ENCODE assay signal across 1 cellular context in the genomic region with DNA sequence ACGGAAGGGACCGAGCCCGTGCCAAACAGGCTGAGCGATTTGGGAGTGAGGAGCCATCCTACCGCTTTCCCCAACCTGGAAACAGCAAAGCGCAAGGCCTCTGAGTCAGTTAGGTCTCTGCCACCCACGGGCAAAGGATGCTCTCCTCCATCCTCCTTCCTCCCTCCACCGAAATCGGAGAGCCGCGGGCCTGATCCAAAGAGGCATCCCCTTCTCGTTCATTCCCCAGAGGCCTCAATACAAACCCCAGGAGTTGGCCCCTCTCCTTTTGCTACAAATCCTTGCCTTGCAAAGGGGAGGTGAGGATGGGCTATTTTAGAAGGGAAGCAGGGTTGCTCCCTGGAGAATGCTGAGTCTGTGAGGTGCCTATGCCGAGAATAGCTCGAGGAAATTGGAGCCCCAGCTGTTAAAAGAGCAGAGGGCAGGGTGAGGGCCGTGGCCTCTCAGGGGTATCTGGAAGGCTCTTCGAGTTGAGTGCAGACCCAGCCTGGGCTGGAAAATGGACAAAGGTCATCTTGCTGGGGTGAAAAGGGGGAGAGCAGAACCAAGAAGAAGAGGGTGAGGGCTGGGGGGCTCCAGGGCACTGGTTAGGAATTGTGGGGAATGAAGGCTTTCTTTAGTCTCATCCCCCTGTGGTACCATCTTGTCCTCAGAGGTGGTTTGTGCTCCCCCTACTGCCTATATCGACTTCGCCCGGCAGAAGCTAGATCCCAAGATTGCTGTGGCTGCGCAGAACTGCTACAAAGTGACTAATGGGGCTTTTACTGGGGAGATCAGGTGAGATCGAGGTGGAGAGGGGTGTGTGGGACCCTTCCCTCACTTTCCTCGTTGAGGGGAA.
TF ChIP-seq lines count a peak whose summit lies in the region.

No MANE protein-coding gene starts in this region.

TF ChIP-seq in HepG2, 621 proteins besides CTCF, POLR2A, EP300 and RAD21:
- TF ChIP-seq NCOA5 (CRISPR knock-in tag; IDR thresholded peaks at IDR 0.05) = no peak
- TF ChIP-seq ZNF441 (CRISPR knock-in tag; IDR thresholded peaks at IDR 0.05; ENCODE audit: borderline replicate concordance) = peak; percentile 50
- no peak for TF ChIP-seq NFYC (CRISPR knock-in tag; IDR thresholded peaks at IDR 0.05)
- TF ChIP-seq, protein P1, sequence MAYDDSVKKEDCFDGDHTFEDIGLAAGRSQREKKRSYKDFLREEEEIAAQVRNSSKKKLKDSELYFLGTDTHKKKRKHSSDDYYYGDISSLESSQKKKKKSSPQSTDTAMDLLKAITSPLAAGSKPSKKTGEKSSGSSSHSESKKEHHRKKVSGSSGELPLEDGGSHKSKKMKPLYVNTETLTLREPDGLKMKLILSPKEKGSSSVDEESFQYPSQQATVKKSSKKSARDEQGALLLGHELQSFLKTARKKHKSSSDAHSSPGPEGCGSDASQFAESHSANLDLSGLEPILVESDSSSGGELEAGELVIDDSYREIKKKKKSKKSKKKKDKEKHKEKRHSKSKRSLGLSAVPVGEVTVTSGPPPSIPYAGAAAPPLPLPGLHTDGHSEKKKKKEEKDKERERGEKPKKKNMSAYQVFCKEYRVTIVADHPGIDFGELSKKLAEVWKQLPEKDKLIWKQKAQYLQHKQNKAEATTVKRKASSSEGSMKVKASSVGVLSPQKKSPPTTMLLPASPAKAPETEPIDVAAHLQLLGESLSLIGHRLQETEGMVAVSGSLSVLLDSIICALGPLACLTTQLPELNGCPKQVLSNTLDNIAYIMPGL (CRISPR knock-in tag; IDR thresholded peaks at IDR 0.05; ENCODE audit: borderline replicate concordance in 1 of 2, low read depth in 1 of 2) = peak in 1 of 2 experiments; percentile 15; a peak in 2 of 4 replicates
- 0 out of 2 replicates have a peak, but pooled peaks have one; percentile 29 for TF ChIP-seq DR1 (CRISPR knock-in tag; IDR thresholded peaks at IDR 0.05)
- no peak for TF ChIP-seq DNMT3B (CRISPR knock-in tag; conservative IDR thresholded peaks at IDR 0.05)
- TF ChIP-seq SAP130 (CRISPR knock-in tag; IDR thresholded peaks at IDR 0.05; ENCODE audit: low read depth) = peak; percentile 1; the same call in 1 of the 2 replicates
- TF ChIP-seq ZNF747 (CRISPR knock-in tag; IDR thresholded peaks at IDR 0.05; ENCODE audit: borderline replicate concordance) = peak; percentile 8; the same call in 1 of the 2 replicates
- TF ChIP-seq, protein P2, sequence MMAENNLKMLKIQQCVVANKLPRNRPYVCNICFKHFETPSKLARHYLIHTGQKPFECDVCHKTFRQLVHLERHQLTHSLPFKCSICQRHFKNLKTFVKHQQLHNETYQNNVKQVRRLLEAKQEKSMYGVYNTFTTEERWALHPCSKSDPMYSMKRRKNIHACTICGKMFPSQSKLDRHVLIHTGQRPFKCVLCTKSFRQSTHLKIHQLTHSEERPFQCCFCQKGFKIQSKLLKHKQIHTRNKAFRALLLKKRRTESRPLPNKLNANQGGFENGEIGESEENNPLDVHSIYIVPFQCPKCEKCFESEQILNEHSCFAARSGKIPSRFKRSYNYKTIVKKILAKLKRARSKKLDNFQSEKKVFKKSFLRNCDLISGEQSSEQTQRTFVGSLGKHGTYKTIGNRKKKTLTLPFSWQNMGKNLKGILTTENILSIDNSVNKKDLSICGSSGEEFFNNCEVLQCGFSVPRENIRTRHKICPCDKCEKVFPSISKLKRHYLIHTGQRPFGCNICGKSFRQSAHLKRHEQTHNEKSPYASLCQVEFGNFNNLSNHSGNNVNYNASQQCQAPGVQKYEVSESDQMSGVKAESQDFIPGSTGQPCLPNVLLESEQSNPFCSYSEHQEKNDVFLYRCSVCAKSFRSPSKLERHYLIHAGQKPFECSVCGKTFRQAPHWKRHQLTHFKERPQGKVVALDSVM (CRISPR knock-in tag; IDR thresholded peaks at IDR 0.05) = 0 out of 2 replicates have a peak, but pooled peaks have one; percentile 3
- TF ChIP-seq ZNF205 (CRISPR knock-in tag; IDR thresholded peaks at IDR 0.05) = 0 out of 2 replicates have a peak, but pooled peaks have one; percentile 4
- no peak for TF ChIP-seq PRMT3 (CRISPR knock-in tag; IDR thresholded peaks at IDR 0.05; ENCODE audit: borderline replicate concordance, low read depth)
- no peak for TF ChIP-seq ZKSCAN5 (CRISPR knock-in tag; IDR thresholded peaks at IDR 0.05)
- 0 out of 2 replicates have a peak, but pooled peaks have one; percentile 16 for TF ChIP-seq ZFP82 (CRISPR knock-in tag; IDR thresholded peaks at IDR 0.05; ENCODE audit: borderline replicate concordance)
- TF ChIP-seq POLR2G (IDR thresholded peaks at IDR 0.05; ENCODE audit: low read depth, low read length) = 0 out of 2 replicates have a peak, but pooled peaks have one; percentile 16
- TF ChIP-seq ZNF33A (CRISPR knock-in tag; IDR thresholded peaks at IDR 0.05; ENCODE audit: borderline replicate concordance) = no peak
- TF ChIP-seq ZNF704 (CRISPR knock-in tag; IDR thresholded peaks at IDR 0.05; ENCODE audit: borderline replicate concordance) = 0 out of 2 replicates have a peak, but pooled peaks have one; percentile 11
- 0 out of 2 replicates have a peak, but pooled peaks have one; percentile 5 for TF ChIP-seq PITX1 (CRISPR knock-in tag; IDR thresholded peaks at IDR 0.05)
- TF ChIP-seq HDAC1 (CRISPR knock-in tag; IDR thresholded peaks at IDR 0.05) = peak; percentile 23; the same call in 1 of the 2 replicates
- TF ChIP-seq KAT8 (CRISPR knock-in tag; IDR thresholded peaks at IDR 0.05) = no peak
- TF ChIP-seq SKIL (CRISPR knock-in tag; IDR thresholded peaks at IDR 0.05; ENCODE audit: borderline replicate concordance) = no peak
- TF ChIP-seq HNF4G (IDR thresholded peaks at IDR 0.05; ENCODE audit: borderline replicate concordance, low read depth, low read length) = no peak
- TF ChIP-seq HNF4G (CRISPR knock-in tag; IDR thresholded peaks at IDR 0.05; ENCODE audit: borderline replicate concordance, low read depth) = no peak
- no peak for TF ChIP-seq ZNF850 (CRISPR knock-in tag; conservative IDR thresholded peaks at IDR 0.05)
- peak; percentile 79 for TF ChIP-seq AKAP8 (CRISPR knock-in tag; IDR thresholded peaks at IDR 0.05)
- TF ChIP-seq ZNF792 (CRISPR knock-in tag; IDR thresholded peaks at IDR 0.05) = 0 out of 2 replicates have a peak, but pooled peaks have one; percentile 6
- TF ChIP-seq MEF2D (CRISPR knock-in tag; IDR thresholded peaks at IDR 0.05) = peak; percentile 57; the same call in 1 of the 2 replicates
- peak; percentile 32 for TF ChIP-seq ZEB1 (IDR thresholded peaks at IDR 0.05; ENCODE audit: insufficient replicate concordance, low read depth)
- TF ChIP-seq NCOR1 (IDR thresholded peaks at IDR 0.05; ENCODE audit: borderline replicate concordance, low read length) = no peak
- TF ChIP-seq AHR (CRISPR knock-in tag; IDR thresholded peaks at IDR 0.05) = no peak
- no peak for TF ChIP-seq ZMYM4 (CRISPR knock-in tag; IDR thresholded peaks at IDR 0.05)
- TF ChIP-seq ZNF800 (CRISPR knock-in tag; IDR thresholded peaks at IDR 0.05) = no peak; the same call in 1 of the 2 replicates
- TF ChIP-seq ZBTB20 (CRISPR knock-in tag; IDR thresholded peaks at IDR 0.05; ENCODE audit: borderline replicate concordance, low read depth) = no peak
- TF ChIP-seq KDM5A (IDR thresholded peaks at IDR 0.05; ENCODE audit: borderline replicate concordance, low read length) = 0 out of 2 replicates have a peak, but pooled peaks have one; percentile 22
- no peak for TF ChIP-seq ZSCAN29 (CRISPR knock-in tag; conservative IDR thresholded peaks at IDR 0.05)
- no peak for TF ChIP-seq ZFX (CRISPR knock-in tag; IDR thresholded peaks at IDR 0.05; ENCODE audit: low read depth)
- TF ChIP-seq ATF7 (IDR thresholded peaks at IDR 0.05) = no peak
- TF ChIP-seq ATF7 (CRISPR knock-in tag; IDR thresholded peaks at IDR 0.05) = 0 out of 2 replicates have a peak, but pooled peaks have one; percentile 31
- TF ChIP-seq MEIS2 (CRISPR knock-in tag; IDR thresholded peaks at IDR 0.05) = no peak
- TF ChIP-seq CBFB (CRISPR knock-in tag; IDR thresholded peaks at IDR 0.05) = no peak
- no peak for TF ChIP-seq SMARCC2 (IDR thresholded peaks at IDR 0.05)
- no peak for TF ChIP-seq CC2D1A (CRISPR knock-in tag; IDR thresholded peaks at IDR 0.05)
- TF ChIP-seq JUN (CRISPR knock-in tag; IDR thresholded peaks at IDR 0.05) = no peak
- no peak for TF ChIP-seq CREB3 (CRISPR knock-in tag; IDR thresholded peaks at IDR 0.05)
